Comparison of ENCODE assay signal across 8 cellular contexts in genomic region chr7:94289071-94289470, GRCh38.
A peak's percentile ranks its signal among the peaks of the same experiment; 100 is the strongest.
DNase-seq lines count a peak whose midpoint lies in the region; ATAC-seq, FAIRE-seq and TF ChIP-seq lines count a peak whose summit lies in the region.

No MANE protein-coding gene starts in this region.

- no peaks in the 10 kb centered on the region for H3K4me1 Mint-ChIP-seq in activated T-cell treated with anti-CD3 and anti-CD28 coated beads, Interleukin-2, amount 50 U/mL, for 72 hours (ENCODE audit: low read depth)

- no peaks in the 10 kb centered on the region for H3K36me3 Mint-ChIP-seq in activated T-cell treated with anti-CD3 and anti-CD28 coated beads, Interleukin-2, amount 50 U/mL, for 72 hours (ENCODE audit: insufficient read depth in 2 of 2)

- CTCF ChIA-PET in mammary epithelial cell (lab: Charles Lee; ENCODE audit: low non-redundant PET): interaction anchor here (0.6 to 1.4 kb wide), 4 partner anchors 106 to 1656 kb away, joined by 3 to 16 read pairs (median 4); no protein-coding TSS in a partner anchor

- intact Hi-C loops in mammary epithelial cell (cut with micrococcal nuclease): loop anchor here (1.0 to 10.0 kb wide), 5 partner anchors 106 to 1396 kb away; no protein-coding TSS in a partner anchor

- no peaks in the 10 kb centered on the region for H3K36me3 ChIP-seq in mammary epithelial cell (ENCODE audit: insufficient read depth, low read length)
- no peaks in the 10 kb centered on the region for H3K36me3 ChIP-seq in kidney epithelial cell (ENCODE audit: control insufficient read depth, insufficient read depth, low read length)
- H3K36me3 ChIP-seq in upper lobe of left lung: no peaks in the 10 kb centered on the region

- TF ChIP-seq POLR2A in H54 (IDR thresholded peaks at IDR 0.05; ENCODE audit: low read depth, low read length): no peak
- TF ChIP-seq POLR2A in upper lobe of left lung (IDR thresholded peaks at IDR 0.05): no peak
- no peak for TF ChIP-seq POLR2A in GM12892 (IDR thresholded peaks at IDR 0.05; ENCODE audit: low read depth, low read length)

- peak; percentile 74 to 95 for ATAC-seq in upper lobe of left lung (ENCODE audit: low FRiP score in 2 of 2)
- no peak for ATAC-seq in activated T-cell treated with anti-CD3 and anti-CD28 coated beads, Interleukin-2, amount 50 U/mL, for 72 hours (replicated peaks in 1 of 2)

- no peak overlapping the region for H2AFZ ChIP-seq in mammary epithelial cell (ENCODE audit: low read depth, low read length)

- H3K9me3 ChIP-seq in mammary epithelial cell (replicated peaks; ENCODE audit: insufficient read depth, low read length) (no peaks in the 10 kb centered on the region), upper lobe of left lung (no peaks in the 10 kb centered on the region)

- no peak overlapping the region for H3K9ac ChIP-seq in mammary epithelial cell (ENCODE audit: insufficient read depth, low read length)

- no peak overlapping the region for H3K4me3 Mint-ChIP-seq in activated T-cell treated with anti-CD3 and anti-CD28 coated beads, Interleukin-2, amount 50 U/mL, for 72 hours

- H3K4me2 ChIP-seq in mammary epithelial cell (ENCODE audit: insufficient read depth, low read depth, low read length): peak overlapping the region; percentile 18

- H3K79me2 ChIP-seq in mammary epithelial cell (ENCODE audit: insufficient read depth, low read length): no peaks in the 10 kb centered on the region

- in situ Hi-C loops in mammary epithelial cell (cut with MboI; ENCODE audit: low sequenced_read_pairs in 2 of 2): loop anchor here (5.0 to 25.0 kb wide), 2 partner anchors 103 to 1398 kb away; partner anchors contain the start of gene COL1A2 (in 1 of the 2)

- H4K20me1 ChIP-seq in mammary epithelial cell (ENCODE audit: insufficient read depth, low read length): no peaks in the 10 kb centered on the region

- DNase-seq in H54 (ENCODE audit: insufficient read length, low spot score) (peak; percentile 35), NCI-H446 treated with DMSO at 0.1 percent for 48 hours (lab: John Stamatoyannopoulos, UW) (peak; percentile 51), mammary epithelial cell (peak; percentile 61), kidney epithelial cell (ENCODE audit: low read depth) (peak; percentile 55), upper lobe of left lung (peak in 1 of 2 donors; percentile 68), GM12892 (ENCODE audit: insufficient read length) (no peak)
- DNase-seq in activated CD4-positive, alpha-beta T cell treated with anti-CD3 and anti-CD28 coated beads for 1 hour: no peak
- no peak for DNase-seq in activated T-cell treated with anti-CD3 and anti-CD28 coated beads, Interleukin-2, amount 50 U/mL, for 72 hours

- dilution Hi-C loops in mammary epithelial cell (cut with HindIII; ENCODE audit: low sequenced_read_pairs): loop anchor here (5.0 kb wide), 1 partner anchor 113 kb away; no protein-coding TSS in a partner anchor

- no peak for TF ChIP-seq EP300 in upper lobe of left lung (IDR thresholded peaks at IDR 0.05)

- peak; percentile 100 for TF ChIP-seq CTCF in mammary epithelial cell (conservative IDR thresholded peaks at IDR 0.05 in 1 of 2, IDR thresholded peaks at IDR 0.05 in 1 of 2; ENCODE audit: extremely low read depth in 1 of 2, insufficient read depth in 1 of 2, low read depth in 1 of 2, low read length in 2 of 2)
- TF ChIP-seq CTCF in kidney epithelial cell (IDR thresholded peaks at IDR 0.05; ENCODE audit: insufficient read depth, low read length, poor library complexity, severe bottlenecking): peak; percentile 99
- peak; percentile 38 to 75 (median 68) for TF ChIP-seq CTCF in upper lobe of left lung (IDR thresholded peaks at IDR 0.05)

- FAIRE-seq in H54 (lab: Jason Lieb, UNC): peak; percentile 95
- FAIRE-seq in GM12892 (lab: Jason Lieb, UNC): no peak

- WGBS in mammary epithelial cell (ENCODE audit: low coverage, missing lambda C conversion rate): 8% methylated on average over 1 of the region's 1 CpG
- WGBS in upper lobe of left lung, 2 donors: 24 to 40% methylated on average over 1 of the region's 1 CpG

- H3K9me3 Mint-ChIP-seq in activated T-cell treated with anti-CD3 and anti-CD28 coated beads, Interleukin-2, amount 50 U/mL, for 72 hours: no peaks in the 10 kb centered on the region

- no peak overlapping the region for H3K4me3 ChIP-seq in mammary epithelial cell (replicated peaks in 1 of 3; ENCODE audit: insufficient read depth in 1 of 3, low read depth in 2 of 3, low read length in 3 of 3)
- no peak overlapping the region for H3K4me3 ChIP-seq in kidney epithelial cell (ENCODE audit: low read depth, low read length)
- no peak overlapping the region for H3K4me3 ChIP-seq in upper lobe of left lung

- no peak overlapping the region for H3K27ac Mint-ChIP-seq in activated T-cell treated with anti-CD3 and anti-CD28 coated beads, Interleukin-2, amount 50 U/mL, for 72 hours

- no TSS peak for BruUV-seq in mammary epithelial cell (replicated peaks; lab: Mats Ljungman, UMichigan)

- no peaks in the 10 kb centered on the region for H3K27me3 ChIP-seq in mammary epithelial cell (ENCODE audit: insufficient read depth, low read length)
- H3K27me3 ChIP-seq in kidney epithelial cell (ENCODE audit: control insufficient read depth, insufficient read depth, low read length): no peaks in the 10 kb centered on the region
- H3K27me3 ChIP-seq in upper lobe of left lung: no peaks in the 10 kb centered on the region

- H3K27ac ChIP-seq in mammary epithelial cell (ENCODE audit: insufficient read depth, low read depth, low read length): no peak overlapping the region
- H3K27ac ChIP-seq in upper lobe of left lung: no peak overlapping the region

- H3K4me1 ChIP-seq in mammary epithelial cell (ENCODE audit: insufficient read depth, low read length): no peaks in the 10 kb centered on the region
- H3K4me1 ChIP-seq in upper lobe of left lung: no peaks in the 10 kb centered on the region

- H3K27me3 Mint-ChIP-seq in activated T-cell treated with anti-CD3 and anti-CD28 coated beads, Interleukin-2, amount 50 U/mL, for 72 hours (ENCODE audit: low read depth): peaks cover 11% of the 10 kb centered on the region

Comparison
In these comparisons a context has a peak if more than half of its experiments do, and no peak if none do; other contexts are left out.
1. DNase-seq: peak in H54 (single experiment), NCI-H446 treated with DMSO at 0.1 percent for 48 hours (single experiment), mammary epithelial cell (single experiment) and kidney epithelial cell (single experiment); none in activated CD4-positive, alpha-beta T cell treated with anti-CD3 and anti-CD28 coated beads for 1 hour (single experiment), activated T-cell treated with anti-CD3 and anti-CD28 coated beads, Interleukin-2, amount 50 U/mL, for 72 hours (0 of 2) and GM12892 (single experiment).
2. ATAC-seq: peak in upper lobe of left lung (2 of 2); none in activated T-cell treated with anti-CD3 and anti-CD28 coated beads, Interleukin-2, amount 50 U/mL, for 72 hours (0 of 2).
3. Peak in every context shown above with its lines, with median percentiles within 50 percentile points of each other: CTCF ChIP-seq.